13 cellular contexts compared by ENCODE assay signal in the genomic region with DNA sequence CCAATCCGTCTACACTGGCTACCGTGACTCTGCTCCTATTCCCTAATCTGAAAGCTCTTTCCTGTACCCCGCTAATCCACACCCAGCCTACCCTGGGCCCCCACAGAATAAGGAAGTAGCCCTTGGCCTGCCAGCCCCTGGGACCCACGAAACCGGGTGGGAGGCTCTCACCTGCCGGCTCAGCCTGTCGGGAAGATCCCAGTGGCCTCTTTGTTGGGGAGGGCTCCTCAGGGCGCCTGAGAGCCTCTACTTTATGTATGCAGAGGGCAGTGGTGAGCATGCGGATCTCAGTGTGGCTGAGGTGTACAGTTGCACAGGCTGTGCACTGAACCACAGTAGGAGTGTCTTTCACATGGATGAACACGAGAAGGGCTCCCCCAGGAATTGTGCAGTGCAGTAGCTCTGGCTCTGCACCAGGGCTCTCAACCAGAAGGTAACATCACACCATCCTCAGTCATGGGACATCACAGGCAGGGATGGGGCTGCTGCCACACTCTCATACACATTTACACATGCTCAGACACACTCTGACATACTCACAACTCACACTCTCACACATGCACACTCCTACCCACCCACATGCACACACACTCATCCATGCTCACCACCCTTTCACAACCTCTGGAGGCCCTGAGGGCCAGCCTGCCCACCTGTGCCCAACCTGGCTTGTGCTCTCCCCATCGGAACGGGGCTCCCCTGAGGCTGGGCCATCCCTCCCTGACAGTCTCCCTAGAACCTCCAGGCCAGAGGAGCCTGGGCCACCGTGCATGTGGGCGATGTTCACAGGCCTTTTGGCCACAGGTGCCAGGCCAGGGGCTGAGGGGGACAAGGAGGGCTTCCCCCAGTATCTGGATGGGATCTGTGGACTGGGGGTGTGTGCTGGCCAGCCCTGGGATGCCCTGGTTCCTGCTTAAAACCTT.
"Had no signal": no experiment of that assay in that cellular context is flagged by ENCODE, and none has a peak within 500 bp of the region (broad histone marks: within the 10 kb centered on the region; RNA-seq: fewer than 3 reads in every experiment).

No MANE protein-coding gene starts in this region.

- H3K36me3 ChIP-seq: breast epithelium, thyroid gland had no signal

- H3K27ac ChIP-seq: breast epithelium, dorsolateral prefrontal cortex, thyroid gland had no signal

- H3K4me3 ChIP-seq: breast epithelium, dorsolateral prefrontal cortex, lung, thyroid gland had no signal

- ATAC-seq: esophagus mucosa; naive thymus-derived CD8-positive, alpha-beta T cell; T-helper 17 cell had no signal

- H3K9me3 ChIP-seq: thyroid gland had no signal

- H3K27me3 ChIP-seq: dorsolateral prefrontal cortex, thyroid gland had no signal

- H3K4me1 ChIP-seq: breast epithelium, thyroid gland had no signal

- DNase-seq: activated B cell treated with CpG ODN at 0.5 μM for 24 hours; activated CD4-positive, alpha-beta T cell treated with anti-CD3 and anti-CD28 coated beads, Interleukin-2, amount 50 U/mL, for 1 hour; activated gamma-delta T cell; activated naive CD8-positive, alpha-beta T cell treated with anti-CD3 and anti-CD28 coated beads, Interleukin-2, amount 10 ng/mL, durations not matched to agents 7 days and 5 days; anterior cingulate cortex; stimulated activated CD4-positive, alpha-beta T cell treated with anti-CD3 and anti-CD28 coated beads, Interleukin-4, amount 100 ng/mL, for 1 hour; T-helper 17 cell; thyroid gland had no signal
